In the genomic region with DNA sequence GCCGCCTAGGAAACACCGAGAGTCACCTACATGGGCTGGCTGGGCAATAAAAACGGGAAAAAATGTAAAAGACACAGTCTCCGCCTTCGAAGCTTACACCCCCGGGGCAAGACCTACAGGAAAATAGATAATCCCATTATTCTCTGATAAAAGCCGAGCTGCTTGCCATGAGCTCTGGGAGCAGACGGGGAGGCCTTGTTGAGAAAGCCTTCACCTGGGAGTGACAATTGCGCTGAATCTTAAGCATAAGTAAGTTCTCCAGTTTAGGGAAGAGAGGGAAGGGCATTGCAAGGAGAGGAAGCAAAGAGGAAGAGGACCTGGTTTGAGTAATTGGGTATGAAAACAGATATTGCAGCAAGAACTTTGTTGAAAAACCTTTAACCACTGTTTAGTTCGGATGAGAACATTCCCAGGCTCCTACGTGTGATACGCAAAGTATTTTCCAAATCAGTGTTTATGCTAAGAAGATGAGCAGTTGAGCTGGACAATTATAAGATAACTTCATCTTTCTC, we compare ENCODE assay signal across 8 cellular contexts. TPM values are rescaled to one million over a fixed set of nuclear protein-coding genes. Genes with fewer than 3 reads are reported as not detected.
DNase-seq lines count a peak whose midpoint lies in the region; ATAC-seq, FAIRE-seq and TF ChIP-seq lines count a peak whose summit lies in the region.

No MANE protein-coding gene starts in this region.

- H3K18ac ChIP-seq in H9 (ENCODE audit: insufficient read length, low read depth, low read length), result no peak overlapping the region

- peak overlapping the region; percentile 85 for H3K9ac ChIP-seq in H9 (ENCODE audit: extremely low read depth, insufficient read length, low read length)

- no peak for ATAC-seq in GM18517 (IDR thresholded peaks at IDR 0.05; ENCODE audit: unreplicated experiment)

- H3K4me1 ChIP-seq in A673 (ENCODE audit: insufficient read depth, low read length, poor library complexity, severe bottlenecking) (peaks cover 14% of the 10 kb centered on the region), H9 (ENCODE audit: insufficient read depth, low read length) (no peaks in the 10 kb centered on the region; the same call in 1 of the 2 replicates)

- H3K79me2 ChIP-seq in H9 (ENCODE audit: insufficient read depth, low read length), result no peaks in the 10 kb centered on the region; the same call in 1 of the 2 replicates

- H3K4me2 ChIP-seq in H9 (ENCODE audit: insufficient read depth, insufficient read length, low read length), result peak overlapping the region; percentile 63

- TF ChIP-seq CTCF in A673 (conservative IDR thresholded peaks at IDR 0.05; ENCODE audit: low read depth, low read length) (no peak), H9 (conservative IDR thresholded peaks at IDR 0.05) (no peak), lower leg skin (IDR thresholded peaks at IDR 0.05) (no peak)

- no peak overlapping the region for H2BK12ac ChIP-seq in H9 (ENCODE audit: insufficient read length, low read depth, low read length)

- H3K27me3 ChIP-seq in A673 (replicated peaks; ENCODE audit: insufficient read depth, low read depth, low read length, poor library complexity) (no peaks in the 10 kb centered on the region), H9 (ENCODE audit: insufficient read depth, low read length) (no peaks in the 10 kb centered on the region)

- H3K27me3 Mint-ChIP-seq in H9 (ENCODE audit: low read depth), result no peaks in the 10 kb centered on the region; the same call in 1 of the 2 replicates
- no peaks in the 10 kb centered on the region for H3K27me3 Mint-ChIP-seq in activated naive CD8-positive, alpha-beta T cell treated with anti-CD3 and anti-CD28 coated beads for 36 hours

- no peak overlapping the region for H4K91ac ChIP-seq in H9 (ENCODE audit: insufficient read length, low read depth, low read length)

- DNase-seq in A673 (ENCODE audit: low spot score) (peak; percentile 28), H9 (no peak), lower leg skin (ENCODE audit: low spot score in 2 of 2) (no peak), urothelium cell line (ENCODE audit: low spot score) (peak; percentile 30), dermis blood vessel endothelial cell (no peak), mucosa of gallbladder (ENCODE audit: low spot score) (no peak)
- no peak for DNase-seq in activated naive CD8-positive, alpha-beta T cell treated with anti-CD3 and anti-CD28 coated beads for 36 hours

- no peak overlapping the region for H2BK5ac ChIP-seq in H9 (ENCODE audit: insufficient read length, low read length)

- H3K27ac Mint-ChIP-seq in H9, result peak overlapping the region in 2 of 3 experiments; percentile 27 to 98; a peak in 3 of 7 replicates
- peak overlapping the region; percentile 98 for H3K27ac Mint-ChIP-seq in activated naive CD8-positive, alpha-beta T cell treated with anti-CD3 and anti-CD28 coated beads for 36 hours

- no peak overlapping the region for H2AFZ ChIP-seq in H9 (ENCODE audit: low read length)

- no peak overlapping the region for H3K4ac ChIP-seq in H9 (ENCODE audit: low read depth, low read length)

- TF ChIP-seq POLR2A in lower leg skin (IDR thresholded peaks at IDR 0.05), result no peak

- intact Hi-C loops in A673 (cut with micrococcal nuclease; ENCODE audit: unreplicated experiment) (loop anchor here (10.0 kb wide), 1 partner anchor 189 kb away; the partner anchor contains the start of gene BMAL1), lower leg skin (cut with DNase I; ENCODE audit: low total_unique reads) (no loop called here)

- H2BK20ac ChIP-seq in H9 (ENCODE audit: low read depth, low read length, poor library complexity, severe bottlenecking), result no peak overlapping the region

- FAIRE-seq in urothelium cell line (lab: Jason Lieb, UNC), result no peak

- H2AK5ac ChIP-seq in H9 (ENCODE audit: insufficient read length, low read length), result no peak overlapping the region

- H3K4me3 ChIP-seq in A673 (ENCODE audit: low read depth, low read length, poor library complexity, severe bottlenecking), result peak overlapping the region; percentile 97
- H3K4me3 ChIP-seq in lower leg skin (ENCODE audit: low read depth, poor library complexity, severe bottlenecking), result peak overlapping the region; percentile 88

- peak overlapping the region; percentile 98 for H3K4me3 Mint-ChIP-seq in H9
- peak overlapping the region; percentile 99 for H3K4me3 Mint-ChIP-seq in activated naive CD8-positive, alpha-beta T cell treated with anti-CD3 and anti-CD28 coated beads for 36 hours

- CTCF ChIA-PET in A673 (lab: Charles Lee), result no interaction called here

- H4K8ac ChIP-seq in H9 (replicated peaks; ENCODE audit: insufficient read length, low read depth, low read length), result no peak overlapping the region

- POLR2A ChIA-PET in A673 (lab: Charles Lee; ENCODE audit: low non-redundant PET), result no interaction called here

- WGBS in H9 (ENCODE audit: extremely low coverage, insufficient read length, low lambda C conversion rate), result no CpG with 5 or more reads among the region's 12 CpGs
- 33 to 36% methylated on average over 12 of the region's 12 CpGs for WGBS in lower leg skin, 2 donors

- H2BK120ac ChIP-seq in H9 (ENCODE audit: low read depth, low read length, poor library complexity, severe bottlenecking), result no peak overlapping the region

- no peak overlapping the region for H3T11ph ChIP-seq in H9 (ENCODE audit: low read length)

- no peaks in the 10 kb centered on the region for H4K20me1 ChIP-seq in H9 (ENCODE audit: control insufficient read depth, insufficient read depth, insufficient read length)

- H3K36me3 Mint-ChIP-seq in H9 (ENCODE audit: insufficient read depth in 1 of 3, low read depth in 3 of 3), result no peaks in the 10 kb centered on the region
- H3K36me3 Mint-ChIP-seq in activated naive CD8-positive, alpha-beta T cell treated with anti-CD3 and anti-CD28 coated beads for 36 hours, result peaks cover 15% of the 10 kb centered on the region

- H4K5ac ChIP-seq in H9 (ENCODE audit: insufficient read length, low read depth, low read length), result no peak overlapping the region

- H3K9me3 ChIP-seq in A673 (ENCODE audit: low read depth, low read length, poor library complexity, severe bottlenecking) (no peaks in the 10 kb centered on the region), H9 (ENCODE audit: control insufficient read depth, low read depth, low read length) (no peaks in the 10 kb centered on the region)

- H3K9me3 Mint-ChIP-seq in H9, result no peaks in the 10 kb centered on the region
- no peaks in the 10 kb centered on the region for H3K9me3 Mint-ChIP-seq in activated naive CD8-positive, alpha-beta T cell treated with anti-CD3 and anti-CD28 coated beads for 36 hours

- H3K23ac ChIP-seq in H9 (ENCODE audit: insufficient read length, low read depth, low read length), result no peak overlapping the region

- BruUV-seq in A673 (replicated peaks; lab: Mats Ljungman, UMichigan), result no TSS peak

- H3K14ac ChIP-seq in H9 (ENCODE audit: insufficient read depth, low read length), result no peak overlapping the region

- no peak overlapping the region for H2BK15ac ChIP-seq in H9 (ENCODE audit: low read depth, low read length)

- H3K27ac ChIP-seq in A673 (ENCODE audit: low read depth, low read length, poor library complexity, severe bottlenecking), result peak overlapping the region; percentile 80
- no peak overlapping the region for H3K27ac ChIP-seq in H9 (ENCODE audit: insufficient read length, low read depth, low read length)

- no peaks in the 10 kb centered on the region for H3K36me3 ChIP-seq in A673 (ENCODE audit: insufficient read depth, low read length, poor library complexity, severe bottlenecking)

- no peaks in the 10 kb centered on the region for H3K79me1 ChIP-seq in H9 (ENCODE audit: insufficient read depth, low read depth, low read length, poor library complexity, severe bottlenecking)

- peaks cover 20 to 23% of the 10 kb centered on the region in 2 experiments for H3K4me1 Mint-ChIP-seq in H9
- peaks cover 26% of the 10 kb centered on the region for H3K4me1 Mint-ChIP-seq in activated naive CD8-positive, alpha-beta T cell treated with anti-CD3 and anti-CD28 coated beads for 36 hours

- no peak overlapping the region for H3K56ac ChIP-seq in H9 (ENCODE audit: insufficient read length, low read depth, low read length)

- H3K23me2 ChIP-seq in H9 (ENCODE audit: insufficient read length, low read depth, low read length, poor library complexity, severe bottlenecking), result peaks cover 7% of the 10 kb centered on the region

RNA-seq across cellular contexts. Expression of gene BTBD10, which starts 0.8 kb away (rescaled TPM):
- total RNA-seq in A673 (2021) (18.0 and 18.4 TPM in 2 replicates), H9 (2021) (22.4 and 23.3 TPM in 2 replicates), lower leg skin (10 to 100 TPM; 32.2 to 41.0 (median 35.7) TPM), dermis blood vessel endothelial cell (133 and 140 TPM in 2 replicates), mucosa of gallbladder (24.6 TPM)
- 10 to 100 TPM; 18.6 to 19.5 TPM for total RNA-seq in activated naive CD8-positive, alpha-beta T cell treated with anti-CD3 and anti-CD28 coated beads for 36 hours

RNA-seq across cellular contexts. Expression of gene PTH, which starts 32.0 kb away (rescaled TPM):
- total RNA-seq in A673 (2021) (not detected in 2 replicates), H9 (2021) (not detected in 2 replicates), lower leg skin (not detected), dermis blood vessel endothelial cell (not detected in 2 replicates), mucosa of gallbladder (not detected)
- not detected for total RNA-seq in activated naive CD8-positive, alpha-beta T cell treated with anti-CD3 and anti-CD28 coated beads for 36 hours

Comparison
In these comparisons a context has a peak if more than half of its experiments do, and no peak if none do; other contexts are left out.
1. DNase-seq: peak in A673 (single experiment) and urothelium cell line (single experiment); none in H9 (single experiment), activated naive CD8-positive, alpha-beta T cell treated with anti-CD3 and anti-CD28 coated beads for 36 hours (single experiment), lower leg skin (0 of 2), dermis blood vessel endothelial cell (single experiment) and mucosa of gallbladder (single experiment).